ENCODE assay signal across 20 cellular contexts in genomic region chr6:42434237-42434636, GRCh38. TPM values are rescaled to one million over a fixed set of nuclear protein-coding genes. Genes with fewer than 3 reads are reported as not detected.
DNase-seq lines count a peak whose midpoint lies in the region; ATAC-seq and TF ChIP-seq lines count a peak whose summit lies in the region.
"Had no signal": no experiment of that assay in that cellular context is flagged by ENCODE, and none has a peak within 500 bp of the region (broad histone marks: within the 10 kb centered on the region; RNA-seq: fewer than 3 reads in every experiment).

No MANE protein-coding gene starts in this region.

- CTCF ChIA-PET in HEK293 (lab: Yijun Ruan, JAX), result interaction anchor here (0.6 to 1.4 kb wide), 2 partner anchors 94 to 125 kb away, joined by 4 to 5 read pairs; no protein-coding TSS in a partner anchor
- CTCF ChIA-PET in WTC11 (lab: Charles Lee), result interaction anchor here (4.4 kb wide), 1 partner anchor 7 kb away, joined by 15 read pairs; no protein-coding TSS in a partner anchor

- peaks cover 19% of the 10 kb centered on the region for H3K4me1 Mint-ChIP-seq in activated T-cell treated with anti-CD3 and anti-CD28 coated beads, Interleukin-2, amount 50 U/mL, for 72 hours (ENCODE audit: low read depth)
- H3K4me1 Mint-ChIP-seq in WTC11 (peaks cover 40% of the 10 kb centered on the region), endothelial cell (ENCODE audit: unreplicated experiment) (peaks cover 3% of the 10 kb centered on the region)

- TF ChIP-seq CTCF in HEK293 (tag by site-specific recombination; IDR thresholded peaks at IDR 0.05), result no peak
- no peak for TF ChIP-seq CTCF in WTC11 (IDR thresholded peaks at IDR 0.05)
- TF ChIP-seq CTCF in endothelial cell (IDR thresholded peaks at IDR 0.05; ENCODE audit: unreplicated experiment), result no peak
- no peak for TF ChIP-seq CTCF in omental fat pad (IDR thresholded peaks at IDR 0.05)

- peak overlapping the region; percentile 66 for H3K27ac Mint-ChIP-seq in activated T-cell treated with anti-CD3 and anti-CD28 coated beads, Interleukin-2, amount 50 U/mL, for 72 hours
- H3K27ac Mint-ChIP-seq in WTC11, result no peak overlapping the region; the same call in 1 of the 2 replicates
- no peak overlapping the region for H3K27ac Mint-ChIP-seq in endothelial cell (ENCODE audit: unreplicated experiment)

- H3K4me3 ChIP-seq in HEK293 (ENCODE audit: low read depth, low read length), result no peak overlapping the region
- H3K4me3 ChIP-seq: HAP-1, Peyer's patch had no signal

- peaks cover 19 to 30% of the 10 kb centered on the region in 2 donors for H3K36me3 Mint-ChIP-seq in activated T-cell treated with anti-CD3 and anti-CD28 coated beads, Interleukin-2, amount 50 U/mL, for 72 hours (ENCODE audit: insufficient read depth in 2 of 2)
- peaks cover 28% of the 10 kb centered on the region for H3K36me3 Mint-ChIP-seq in WTC11
- peaks cover 22% of the 10 kb centered on the region for H3K36me3 Mint-ChIP-seq in endothelial cell (ENCODE audit: low read depth, unreplicated experiment)

- H3K36me3 ChIP-seq in HEK293 (ENCODE audit: control insufficient read depth in 2 of 2, insufficient read depth in 1 of 2, low read length in 2 of 2), result no peaks in the 10 kb centered on the region; a peak in 1 of 3 replicates

- no peaks in the 10 kb centered on the region for H3K4me1 ChIP-seq in HEK293 (ENCODE audit: control insufficient read depth, insufficient read depth, low read length)

- H3K4me3 Mint-ChIP-seq in activated T-cell treated with anti-CD3 and anti-CD28 coated beads, Interleukin-2, amount 50 U/mL, for 72 hours, result no peak overlapping the region
- H3K4me3 Mint-ChIP-seq in WTC11 (no peak overlapping the region), endothelial cell (ENCODE audit: unreplicated experiment) (peak overlapping the region; percentile 51)

- H3K9me3 ChIP-seq in HEK293 (ENCODE audit: control insufficient read depth, insufficient read depth, low read depth, low read length), result no peaks in the 10 kb centered on the region

- no peak for DNase-seq in activated T-cell treated with anti-CD3 and anti-CD28 coated beads, Interleukin-2, amount 50 U/mL, for 72 hours
- no peak for DNase-seq in activated T-cell treated with anti-CD3 and anti-CD28 coated beads, Interleukin-2, amount 50 U/mL, for 1 hour
- DNase-seq in WTC11 (ENCODE audit: low spot score) (no peak), endothelial cell (ENCODE audit: low spot score) (no peak), omental fat pad (ENCODE audit: low spot score) (no peak), hippocampal formation (lab: John Stamatoyannopoulos, UW) (no peak)
- no peak for DNase-seq in activated CD4-positive, CD25-positive, alpha-beta regulatory T cell (lab: John Stamatoyannopoulos, UW)
- DNase-seq: C1 segment of cervical spinal cord; CD8-positive, alpha-beta memory T cell; DND-41; IMR-90; NCI-H1417 treated with DMSO at 0.1 percent for 48 hours; NCI-H187 treated with DMSO at 0.1 percent for 48 hours; NCI-H345; NCI-H524 treated with DMSO at 0.1 percent for 48 hours; SW 1271 had no signal

- no peak overlapping the region for H3K27ac ChIP-seq in HEK293 (ENCODE audit: extremely low read depth, low read depth, low read length)
- H3K27ac ChIP-seq: HL-60, Peyer's patch had no signal

- ATAC-seq in activated T-cell treated with anti-CD3 and anti-CD28 coated beads, Interleukin-2, amount 50 U/mL, for 72 hours (replicated peaks in 1 of 2), result no peak
- ATAC-seq in WTC11 (no peak), omental fat pad (ENCODE audit: low FRiP score) (no peak)

- no peaks in the 10 kb centered on the region for H3K27me3 Mint-ChIP-seq in activated T-cell treated with anti-CD3 and anti-CD28 coated beads, Interleukin-2, amount 50 U/mL, for 72 hours (ENCODE audit: low read depth)
- H3K27me3 Mint-ChIP-seq in WTC11 (ENCODE audit: low read depth), result no peaks in the 10 kb centered on the region
- H3K27me3 Mint-ChIP-seq in endothelial cell (ENCODE audit: unreplicated experiment), result peaks cover 2% of the 10 kb centered on the region

- POLR2A ChIA-PET in HEK293 (lab: Yijun Ruan, JAX), result no interaction called here
- POLR2A ChIA-PET in WTC11 (lab: Charles Lee), result no interaction called here

- peaks cover 6 to 11% of the 10 kb centered on the region in 2 donors for H3K9me3 Mint-ChIP-seq in activated T-cell treated with anti-CD3 and anti-CD28 coated beads, Interleukin-2, amount 50 U/mL, for 72 hours
- H3K9me3 Mint-ChIP-seq in WTC11 (peaks cover 19% of the 10 kb centered on the region), endothelial cell (ENCODE audit: unreplicated experiment) (peaks cover 8% of the 10 kb centered on the region)

TF ChIP-seq in HEK293, 187 proteins besides CTCF, POLR2A, EP300 and RAD21:
- 0 out of 2 replicates have a peak, but pooled peaks have one; percentile 35 for TF ChIP-seq ZSCAN4 (tag by site-specific recombination; IDR thresholded peaks at IDR 0.05)
- TF ChIP-seq ZNF138 (tag by site-specific recombination; IDR thresholded peaks at IDR 0.05; ENCODE audit: borderline replicate concordance), result no peak
- TF ChIP-seq SETDB1 (IDR thresholded peaks at IDR 0.05; ENCODE audit: insufficient read length, low read length), result peak; percentile 83
- peak; percentile 69; the same call in 1 of the 2 replicates for TF ChIP-seq TRIM28 (IDR thresholded peaks at IDR 0.05; ENCODE audit: borderline replicate concordance, low read length)
- no peak for TF ChIP-seq ZNF704 (tag by site-specific recombination; IDR thresholded peaks at IDR 0.05)
- 0 out of 2 replicates have a peak, but pooled peaks have one; percentile 8 for TF ChIP-seq ZNF133 (tag by site-specific recombination; IDR thresholded peaks at IDR 0.05)

TF ChIP-seq in WTC11, 78 proteins besides CTCF, POLR2A, EP300 and RAD21:
- TF ChIP-seq TEAD1 (CRISPR knock-in tag; IDR thresholded peaks at IDR 0.05) (no peak), ZNF317 (CRISPR knock-in tag; IDR thresholded peaks at IDR 0.05; ENCODE audit: borderline replicate concordance, low read depth) (peak; percentile 93)

RNA-seq across cellular contexts. Expression of gene TRERF1, which starts 17.5 kb away (rescaled TPM):
- 10 to 100 TPM; 37.2 to 43.0 TPM for total RNA-seq in activated T-cell treated with anti-CD3 and anti-CD28 coated beads, Interleukin-2, amount 50 U/mL, for 72 hours
- total RNA-seq in WTC11 (2021), result 22.3 to 24.3 TPM (median 23.9 TPM) in 3 replicates
- total RNA-seq in endothelial cell (ENCODE audit: unreplicated experiment), result 8.7 TPM
- 10 to 100 TPM in 1 of 4 donors, 1 to 10 TPM in 3; 2.0 to 10.2 (median 2.6) TPM for total RNA-seq in omental fat pad
